ENCODE assay signal across 8 cellular contexts in the genomic region with DNA sequence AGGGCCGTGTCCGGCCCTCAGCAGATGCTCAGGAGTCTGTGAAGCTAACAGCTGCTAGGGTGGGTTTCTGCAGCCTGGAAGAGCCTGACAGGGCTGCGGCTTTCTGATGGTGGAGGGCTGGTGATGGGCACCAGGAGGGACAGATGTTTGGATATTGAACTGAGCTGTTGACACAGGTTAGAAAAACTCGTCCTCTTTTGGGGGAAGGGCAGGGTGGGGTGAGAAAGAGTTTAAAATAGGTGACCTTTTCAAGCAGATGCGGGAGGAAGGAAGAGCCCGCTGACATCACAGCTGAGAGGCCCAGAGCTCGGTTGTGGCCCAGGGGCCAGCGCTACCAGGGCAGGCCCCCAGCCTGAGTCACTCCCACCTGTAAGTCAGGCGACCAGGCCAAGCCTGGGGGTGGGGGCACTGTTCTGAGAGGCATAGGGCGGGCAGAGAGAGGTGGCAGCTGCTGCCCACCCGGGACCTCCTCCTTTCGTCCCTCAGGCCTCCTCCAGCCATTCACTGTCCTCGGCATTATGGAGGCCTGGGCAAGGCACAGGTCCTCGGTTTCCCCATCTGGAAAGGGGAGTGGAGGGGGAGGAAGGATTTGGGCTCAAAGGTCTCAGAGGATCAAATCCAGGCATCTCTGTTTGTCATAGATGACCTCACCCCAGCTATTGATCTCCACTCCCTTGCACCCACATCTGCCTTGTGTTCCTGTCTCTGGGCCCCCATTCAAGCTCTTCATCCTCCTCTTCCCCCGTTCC. TPM values are rescaled to one million over a fixed set of nuclear protein-coding genes. Genes with fewer than 3 reads are reported as not detected.
DNase-seq lines count a peak whose midpoint lies in the region; ATAC-seq and TF ChIP-seq lines count a peak whose summit lies in the region.

No MANE protein-coding gene starts in this region.

- peak overlapping the region; percentile 45 for H2BK5ac ChIP-seq in trophoblast cell (ENCODE audit: low read depth, low read length, poor library complexity)

- peaks cover 1% of the 10 kb centered on the region for H3K79me2 ChIP-seq in trophoblast cell (ENCODE audit: control insufficient read depth, insufficient read depth, low read length, poor library complexity)

- ATAC-seq in GM18517 (IDR thresholded peaks at IDR 0.05; ENCODE audit: unreplicated experiment) (peak; percentile 41), HG03175 (IDR thresholded peaks at IDR 0.05; ENCODE audit: unreplicated experiment) (peak; percentile 54)
- ATAC-seq in activated T-cell treated with anti-CD3 and anti-CD28 coated beads, Interleukin-2, amount 50 U/mL, for 4 hours, result peak; percentile 78 to 83

- peak overlapping the region; percentile 80 for H2BK120ac ChIP-seq in trophoblast cell (ENCODE audit: insufficient read depth, low read length, poor library complexity)

- peaks cover 29 to 35% of the 10 kb centered on the region in 2 experiments for H3K4me1 ChIP-seq in trophoblast cell (ENCODE audit: control insufficient read depth in 1 of 2, insufficient read depth in 2 of 2, low read length in 2 of 2)

- no peaks in the 10 kb centered on the region for H3K36me3 Mint-ChIP-seq in activated T-cell treated with anti-CD3 and anti-CD28 coated beads, Interleukin-2, amount 50 U/mL, for 4 hours (ENCODE audit: insufficient read depth)
- H3K36me3 Mint-ChIP-seq in CD14-positive monocyte, result no peaks in the 10 kb centered on the region

- DNase-seq in activated T-cell treated with anti-CD3 and anti-CD28 coated beads, Interleukin-2, amount 50 U/mL, for 4 hours, result peak; percentile 41
- peak; percentile 71 to 81 for DNase-seq in trophoblast cell
- DNase-seq in CD14-positive monocyte (ENCODE audit: low spot score), result no peak
- DNase-seq in MG63, result no peak
- DNase-seq in coronary artery (ENCODE audit: low spot score), result no peak
- DNase-seq in NCI-H2081 treated with DMSO at 0.1 percent for 48 hours (lab: John Stamatoyannopoulos, UW), result no peak

- H3K4me1 Mint-ChIP-seq in activated T-cell treated with anti-CD3 and anti-CD28 coated beads, Interleukin-2, amount 50 U/mL, for 4 hours (ENCODE audit: low read depth), result peaks cover 71% of the 10 kb centered on the region
- H3K4me1 Mint-ChIP-seq in CD14-positive monocyte, result peaks cover 16% of the 10 kb centered on the region

- H3K27ac ChIP-seq in trophoblast cell (ENCODE audit: low read depth, low read length), result no peak overlapping the region
- no peak overlapping the region for H3K27ac ChIP-seq in coronary artery

- H2BK12ac ChIP-seq in trophoblast cell (ENCODE audit: low read length), result peak overlapping the region; percentile 88

- intact Hi-C loops in CD14-positive monocyte (cut with micrococcal nuclease), result loop anchor here in 1 of 2 donors (5.0 kb wide), 1 partner anchor 34 kb away; a partner anchor contains a TSS

- no peaks in the 10 kb centered on the region for H3K27me3 Mint-ChIP-seq in activated T-cell treated with anti-CD3 and anti-CD28 coated beads, Interleukin-2, amount 50 U/mL, for 4 hours (ENCODE audit: low read depth)
- H3K27me3 Mint-ChIP-seq in CD14-positive monocyte (ENCODE audit: low read depth in 3 of 3), result peaks cover 8 to 24% (median 11%) of the 10 kb centered on the region in 3 donors

- H3K23ac ChIP-seq in trophoblast cell (ENCODE audit: low read length), result no peak overlapping the region

- H3K9ac ChIP-seq in trophoblast cell (ENCODE audit: low read length), result no peak overlapping the region

- H3K4me3 Mint-ChIP-seq in activated T-cell treated with anti-CD3 and anti-CD28 coated beads, Interleukin-2, amount 50 U/mL, for 4 hours, result peak overlapping the region; percentile 12
- H3K4me3 Mint-ChIP-seq in CD14-positive monocyte, result no peak overlapping the region

- H2AFZ ChIP-seq in trophoblast cell (ENCODE audit: insufficient read depth, low read length, poor library complexity), result peak overlapping the region; percentile 31

- TF ChIP-seq CTCF in CD14-positive monocyte (IDR thresholded peaks at IDR 0.05), result no peak
- TF ChIP-seq CTCF in coronary artery (IDR thresholded peaks at IDR 0.05), result no peak

- WGBS in trophoblast cell (ENCODE audit: extremely low coverage, insufficient coverage, insufficient read length), result no CpG with 5 or more reads among the region's 15 CpGs

- H3K27ac Mint-ChIP-seq in CD14-positive monocyte, result peak overlapping the region in 2 of 7 donors; percentile 34 to 72

- no peaks in the 10 kb centered on the region for H3K36me3 ChIP-seq in trophoblast cell (ENCODE audit: control insufficient read depth in 1 of 2, insufficient read depth in 2 of 2, low read length in 2 of 2)
- H3K36me3 ChIP-seq in MG63, result no peaks in the 10 kb centered on the region

- H3K14ac ChIP-seq in trophoblast cell (ENCODE audit: low read length), result peak overlapping the region; percentile 69

- peak overlapping the region; percentile 67 for H3K18ac ChIP-seq in trophoblast cell (ENCODE audit: low read length)

- H3K27me3 ChIP-seq in trophoblast cell (ENCODE audit: insufficient read depth, low read length) (no peaks in the 10 kb centered on the region), MG63 (no peaks in the 10 kb centered on the region)

- H3K4me2 ChIP-seq in trophoblast cell (ENCODE audit: low read length), result no peak overlapping the region

- H3K4me3 ChIP-seq in trophoblast cell (ENCODE audit: low read depth, low read length), result no peak overlapping the region
- H3K4me3 ChIP-seq in MG63, result no peak overlapping the region
- no peak overlapping the region for H3K4me3 ChIP-seq in coronary artery

- H3K79me1 ChIP-seq in trophoblast cell (ENCODE audit: low read length), result peaks cover 26% of the 10 kb centered on the region

- no peaks in the 10 kb centered on the region for H3K9me3 ChIP-seq in trophoblast cell (ENCODE audit: insufficient read depth, low read depth, low read length)
- no peaks in the 10 kb centered on the region for H3K9me3 ChIP-seq in MG63

- H3K4ac ChIP-seq in trophoblast cell (ENCODE audit: low read depth, low read length), result peak overlapping the region; percentile 53

- no peaks in the 10 kb centered on the region for H3K9me3 Mint-ChIP-seq in activated T-cell treated with anti-CD3 and anti-CD28 coated beads, Interleukin-2, amount 50 U/mL, for 4 hours
- no peaks in the 10 kb centered on the region for H3K9me3 Mint-ChIP-seq in CD14-positive monocyte

- no peak overlapping the region for H4K12ac ChIP-seq in trophoblast cell (ENCODE audit: low read depth, low read length)

- peak overlapping the region; percentile 34 for H4K8ac ChIP-seq in trophoblast cell (ENCODE audit: low read depth, low read length)

- H4K91ac ChIP-seq in trophoblast cell (ENCODE audit: low read depth, low read length), result peak overlapping the region; percentile 81

- H2AK5ac ChIP-seq in trophoblast cell (ENCODE audit: low read length), result peak overlapping the region; percentile 93

RNA-seq across cellular contexts. Expression of a gene that starts 32.3 kb away (rescaled TPM):
- 10 to 100 TPM; 15.1 to 17.1 (median 15.1) TPM for total RNA-seq in activated T-cell treated with anti-CD3 and anti-CD28 coated beads, Interleukin-2, amount 50 U/mL, for 4 hours
- polyA plus RNA-seq in trophoblast cell (2013), result 335 and 340 TPM in 2 replicates
- polyA plus RNA-seq in CD14-positive monocyte, result 1 to 10 TPM; 1.1 to 2.5 TPM
- total RNA-seq in MG63 (2014; rRNA removed; shearing (Covaris generic); ENCODE audit: low replicate concordance), result 190 and 463 TPM in 2 replicates

Comparison
In these comparisons a context has a peak if more than half of its experiments do, and no peak if none do; other contexts are left out.
1. DNase-seq: peak in activated T-cell treated with anti-CD3 and anti-CD28 coated beads, Interleukin-2, amount 50 U/mL, for 4 hours (single experiment) and trophoblast cell (2 of 2); none in CD14-positive monocyte (single experiment), MG63 (single experiment), coronary artery (single experiment) and NCI-H2081 treated with DMSO at 0.1 percent for 48 hours (single experiment).
2. RNA of a gene that starts 32.3 kb away (total RNA-seq): 190 to 463 TPM in MG63; 15.1 to 17.1 TPM in activated T-cell treated with anti-CD3 and anti-CD28 coated beads, Interleukin-2, amount 50 U/mL, for 4 hours; every median in the first group is over 10 times any median in the second.
3. Peak in every context shown above with its lines, with median percentiles within 50 percentile points of each other: ATAC-seq.